ENCODE assay signal across 6 cellular contexts in genomic region chr19:35716735-35716984, GRCh38.
DNase-seq lines count a peak whose midpoint lies in the region; ATAC-seq and TF ChIP-seq lines count a peak whose summit lies in the region.

No MANE protein-coding gene starts in this region.

- TF ChIP-seq CTCF in 22Rv1 (IDR thresholded peaks at IDR 0.05), result no peak

- H3K27ac ChIP-seq in 22Rv1 (peak overlapping the region; percentile 90), mucosa of rectum (ENCODE audit: low read depth in 2 of 2, low read length in 2 of 2) (peak overlapping the region; percentile 84 to 87)

- peak; percentile 20 for ATAC-seq in GM21737 (IDR thresholded peaks at IDR 0.05; ENCODE audit: unreplicated experiment)
- ATAC-seq in GM19328 (IDR thresholded peaks at IDR 0.05; ENCODE audit: unreplicated experiment), result no peak

- H3K9me3 ChIP-seq in adipocyte (ENCODE audit: control insufficient read depth, low read length) (no peaks in the 10 kb centered on the region), mucosa of rectum (ENCODE audit: control insufficient read depth in 2 of 2, low read length in 2 of 2) (no peaks in the 10 kb centered on the region)

- H3K9ac ChIP-seq in adipocyte (ENCODE audit: low read length) (peak overlapping the region; percentile 91), mucosa of rectum (ENCODE audit: low read depth in 1 of 2, low read length in 2 of 2) (peak overlapping the region; percentile 76 to 80)

- DNase-seq in adipocyte (ENCODE audit: low read depth), result no peak
- no peak for DNase-seq in GM03348 (ENCODE audit: low spot score)

- H3K27me3 ChIP-seq in adipocyte (replicated peaks; ENCODE audit: control insufficient read depth, insufficient read depth, low read length) (no peaks in the 10 kb centered on the region), mucosa of rectum (ENCODE audit: control insufficient read depth in 2 of 2, insufficient read depth in 2 of 2, low read length in 2 of 2) (no peaks in the 10 kb centered on the region)

- H3K4me3 ChIP-seq in adipocyte (ENCODE audit: low read length) (peak overlapping the region; percentile 95), mucosa of rectum (ENCODE audit: low read length in 2 of 2) (peak overlapping the region; percentile 83 to 88)

- H3K36me3 ChIP-seq in adipocyte (ENCODE audit: control insufficient read depth, insufficient read depth, low read length, severe bottlenecking) (peaks cover 13% of the 10 kb centered on the region), mucosa of rectum (ENCODE audit: control insufficient read depth in 2 of 2, insufficient read depth in 2 of 2, low read length in 2 of 2) (peaks cover 5 to 7% of the 10 kb centered on the region in 2 donors)

- H3K4me1 ChIP-seq in adipocyte (ENCODE audit: control insufficient read depth, insufficient read depth, low read length) (peaks cover 25% of the 10 kb centered on the region), mucosa of rectum (ENCODE audit: control insufficient read depth in 2 of 2, insufficient read depth in 2 of 2, low read length in 2 of 2) (peaks cover 21 to 30% of the 10 kb centered on the region in 2 donors)
